Comparison of ENCODE assay signal across 9 cellular contexts in genomic region chr11:113690619-113691569, GRCh38. TPM values are rescaled to one million over a fixed set of nuclear protein-coding genes. Genes with fewer than 3 reads are reported as not detected.
DNase-seq lines count a peak whose midpoint lies in the region; ATAC-seq, FAIRE-seq and TF ChIP-seq lines count a peak whose summit lies in the region.
"Had no signal": no experiment of that assay in that cellular context is flagged by ENCODE, and none has a peak within 500 bp of the region (broad histone marks: within the 10 kb centered on the region; RNA-seq: fewer than 3 reads in every experiment).

No MANE protein-coding gene starts in this region.

- intact Hi-C loops in pancreas (cut with DNase I): no loop called here

- peak; percentile 30 for DNase-seq in activated naive CD4-positive, alpha-beta T cell treated with anti-CD3 and anti-CD28 coated beads, Interleukin-2, amount 10 ng/mL, durations not matched to agents 7 days and 5 days
- DNase-seq in activated naive CD4-positive, alpha-beta T cell treated with Interleukin-2 at 50 U/mL for 16 hours: no peak
- DNase-seq in endodermal cell: peak; percentile 89
- peak in 1 of 6 donors; percentile 57 for DNase-seq in pancreas
- DNase-seq in COLO668 (lab: John Stamatoyannopoulos, UW; ENCODE audit: unreplicated experiment): no peak
- DNase-seq in coronary artery (ENCODE audit: low spot score): no peak

- no peaks in the 10 kb centered on the region for H3K9me3 Mint-ChIP-seq in activated naive CD4-positive, alpha-beta T cell treated with anti-CD3 and anti-CD28 coated beads, Interleukin-2, amount 10 ng/mL, durations not matched to agents 7 days and 5 days
- H3K9me3 Mint-ChIP-seq in endodermal cell: no peaks in the 10 kb centered on the region

- peak; percentile 74 for TF ChIP-seq CTCF in OCI-LY3 (IDR thresholded peaks at IDR 0.05; ENCODE audit: low read depth, low read length)
- peak; percentile 98 for TF ChIP-seq CTCF in endodermal cell (conservative IDR thresholded peaks at IDR 0.05)
- TF ChIP-seq CTCF in pancreas (IDR thresholded peaks at IDR 0.05): peak in 3 of 4 donors; percentile 8 to 16 (median 10)
- no peak for TF ChIP-seq CTCF in coronary artery (IDR thresholded peaks at IDR 0.05)

- H3K27ac Mint-ChIP-seq in activated naive CD4-positive, alpha-beta T cell treated with anti-CD3 and anti-CD28 coated beads, Interleukin-2, amount 10 ng/mL, durations not matched to agents 7 days and 5 days: no peak overlapping the region
- H3K27ac Mint-ChIP-seq in endodermal cell: peak overlapping the region; percentile 5
- H3K27ac Mint-ChIP-seq: activated naive CD8-positive, alpha-beta T cell had no signal

- no peak overlapping the region for H2AFZ ChIP-seq in OCI-LY3 (ENCODE audit: low read depth, low read length)

- H3K4me3 ChIP-seq in OCI-LY3 (ENCODE audit: low read length): no peak overlapping the region
- no peak overlapping the region for H3K4me3 ChIP-seq in endodermal cell (ENCODE audit: low read length)
- H3K4me3 ChIP-seq in pancreas: no peak overlapping the region
- no peak overlapping the region for H3K4me3 ChIP-seq in coronary artery

- H3K27ac ChIP-seq in OCI-LY3 (ENCODE audit: low read length) (no peak overlapping the region), endodermal cell (ENCODE audit: low read depth, low read length) (no peak overlapping the region), pancreas (no peak overlapping the region), coronary artery (peak overlapping the region in 1 of 2 donors; percentile 7)

- no peak for FAIRE-seq in pancreas (lab: Jason Lieb, UNC)

- H3K9ac ChIP-seq in OCI-LY3 (ENCODE audit: low read length) (no peak overlapping the region), endodermal cell (ENCODE audit: extremely low read depth, low read length, poor library complexity, severe bottlenecking) (no peak overlapping the region)

- no peak overlapping the region for H3K4me2 ChIP-seq in OCI-LY3 (ENCODE audit: low read length)

- 66 to 77% methylated on average over 10 to 15 of the region's 15 CpGs for WGBS in endodermal cell (ENCODE audit: insufficient coverage in 1 of 2, insufficient read length in 1 of 2), 2 experiments
- WGBS in pancreas, 2 donors: 81 to 83% methylated on average over 15 of the region's 15 CpGs

- no peaks in the 10 kb centered on the region for H4K20me1 ChIP-seq in OCI-LY3 (ENCODE audit: insufficient read depth, low read length)

- no peaks in the 10 kb centered on the region for H3K27me3 Mint-ChIP-seq in activated naive CD4-positive, alpha-beta T cell treated with anti-CD3 and anti-CD28 coated beads, Interleukin-2, amount 10 ng/mL, durations not matched to agents 7 days and 5 days
- H3K27me3 Mint-ChIP-seq in endodermal cell (ENCODE audit: insufficient read depth): no peaks in the 10 kb centered on the region
- H3K27me3 Mint-ChIP-seq: activated naive CD8-positive, alpha-beta T cell had no signal

- H3K4me3 Mint-ChIP-seq in activated naive CD4-positive, alpha-beta T cell treated with anti-CD3 and anti-CD28 coated beads, Interleukin-2, amount 10 ng/mL, durations not matched to agents 7 days and 5 days: no peak overlapping the region
- H3K4me3 Mint-ChIP-seq in endodermal cell: no peak overlapping the region
- H3K4me3 Mint-ChIP-seq: activated naive CD8-positive, alpha-beta T cell had no signal

- ATAC-seq in pancreas (peak in 3 of 4 donors; percentile 67 to 81 (median 78)), GM19395 (IDR thresholded peaks at IDR 0.05; ENCODE audit: unreplicated experiment) (no peak)

- H3K4me1 Mint-ChIP-seq in activated naive CD4-positive, alpha-beta T cell treated with anti-CD3 and anti-CD28 coated beads, Interleukin-2, amount 10 ng/mL, durations not matched to agents 7 days and 5 days: no peaks in the 10 kb centered on the region
- peaks cover 16% of the 10 kb centered on the region for H3K4me1 Mint-ChIP-seq in endodermal cell

- no peaks in the 10 kb centered on the region for H3K9me3 ChIP-seq in OCI-LY3 (ENCODE audit: insufficient read depth, low read length)
- H3K9me3 ChIP-seq in endodermal cell (ENCODE audit: control insufficient read depth, low read length): no peaks in the 10 kb centered on the region
- no peaks in the 10 kb centered on the region for H3K9me3 ChIP-seq in pancreas

- no peaks in the 10 kb centered on the region for H3K79me2 ChIP-seq in OCI-LY3 (ENCODE audit: low read length)

- H3K36me3 ChIP-seq in OCI-LY3 (replicated peaks; ENCODE audit: low read depth, low read length) (no peaks in the 10 kb centered on the region), endodermal cell (ENCODE audit: control insufficient read depth, insufficient read depth, low read length) (no peaks in the 10 kb centered on the region), pancreas (no peaks in the 10 kb centered on the region)

- CTCF ChIA-PET in activated naive CD4-positive, alpha-beta T cell treated with anti-CD3 and anti-CD28 coated beads, Interleukin-2, amount 10 ng/mL, durations not matched to agents 7 days and 5 days (lab: Charles Lee): interaction anchor here (0.8 kb wide), 1 partner anchor 14 kb away, joined by 3 read pairs; no protein-coding TSS in a partner anchor

- H3K27me3 ChIP-seq in OCI-LY3 (ENCODE audit: low read depth, low read length) (no peaks in the 10 kb centered on the region), endodermal cell (ENCODE audit: control insufficient read depth, insufficient read depth, low read length, poor library complexity, severe bottlenecking) (no peaks in the 10 kb centered on the region), pancreas (no peaks in the 10 kb centered on the region)

- H3K4me1 ChIP-seq in OCI-LY3 (ENCODE audit: low read length) (peaks cover 14% of the 10 kb centered on the region), endodermal cell (ENCODE audit: control insufficient read depth, insufficient read depth, low read length) (no peaks in the 10 kb centered on the region), pancreas (no peaks in the 10 kb centered on the region)

- no peaks in the 10 kb centered on the region for H3K36me3 Mint-ChIP-seq in activated naive CD4-positive, alpha-beta T cell treated with anti-CD3 and anti-CD28 coated beads, Interleukin-2, amount 10 ng/mL, durations not matched to agents 7 days and 5 days
- no peaks in the 10 kb centered on the region for H3K36me3 Mint-ChIP-seq in endodermal cell (ENCODE audit: low read depth)

RNA-seq across cellular contexts. Expression of gene TMPRSS5, which starts 15.2 kb away (rescaled TPM):
- 1 to 10 TPM; 1.0 to 1.2 TPM for total RNA-seq in endodermal cell
- 2.9 TPM for polyA plus RNA-seq in endodermal cell (2013, experiment 1 of 2)
- 2.3 TPM for polyA plus RNA-seq in endodermal cell (2013, experiment 2 of 2)
- total RNA-seq in pancreas: under 1 TPM; 0.19 to 1.00 (median 0.46) TPM
- polyA plus RNA-seq in pancreas: 1 to 10 TPM; 1.1 TPM

Comparison
In these comparisons a context has a peak if more than half of its experiments do, and no peak if none do; other contexts are left out.
1. DNase-seq: peak in activated naive CD4-positive, alpha-beta T cell treated with anti-CD3 and anti-CD28 coated beads, Interleukin-2, amount 10 ng/mL, durations not matched to agents 7 days and 5 days (single experiment) and endodermal cell (single experiment); none in activated naive CD4-positive, alpha-beta T cell treated with Interleukin-2 at 50 U/mL for 16 hours (single experiment), COLO668 (single experiment) and coronary artery (single experiment).